20 cellular contexts compared by ENCODE assay signal in genomic region chr1:89195476-89195875, GRCh38. TPM values are rescaled to one million over a fixed set of nuclear protein-coding genes. Genes with fewer than 3 reads are reported as not detected.
A peak's percentile ranks its signal among the peaks of the same experiment; 100 is the strongest.
DNase-seq lines count a peak whose midpoint lies in the region; ATAC-seq, FAIRE-seq and TF ChIP-seq lines count a peak whose summit lies in the region.
"Had no signal": no experiment of that assay in that cellular context is flagged by ENCODE, and none has a peak within 500 bp of the region (broad histone marks: within the 10 kb centered on the region; RNA-seq: fewer than 3 reads in every experiment).

No MANE protein-coding gene starts in this region.

- no peak for TF ChIP-seq POLR2A in erythroblast (IDR thresholded peaks at IDR 0.05; ENCODE audit: low read length)

- H2AFZ ChIP-seq in GM23248 = no peak overlapping the region

- H3K9me2 ChIP-seq in GM23248 (ENCODE audit: insufficient read depth) = no peaks in the 10 kb centered on the region

- H3K27ac Mint-ChIP-seq in stimulated activated naive CD8-positive, alpha-beta T cell treated with anti-CD3 and anti-CD28 coated beads, Interleukin-15, Interleukin-2, amounts not matched to agents 100 ng/mL and 50 ng/mL, for 24 hours = peak overlapping the region; percentile 69
- H3K27ac Mint-ChIP-seq in activated CD4-positive, alpha-beta memory T cell treated with anti-CD3 and anti-CD28 coated beads for 36 hours = peak overlapping the region; percentile 76

- no peak for DNase-seq in stimulated activated naive CD8-positive, alpha-beta T cell treated with anti-CD3 and anti-CD28 coated beads, Interleukin-15, Interleukin-2, amounts not matched to agents 100 U/mL and 50 U/mL, for 24 hours
- DNase-seq in activated CD4-positive, alpha-beta memory T cell treated with anti-CD3 and anti-CD28 coated beads for 36 hours = no peak
- DNase-seq in kidney = no peak
- no peak for DNase-seq in erythroblast (lab: John Stamatoyannopoulos, UW)
- DNase-seq in GM23248 = no peak
- DNase-seq: DMS79; glutamatergic neuron; mesenchymal stem cell; MM.1S; NCI-H1694; SHP77; stimulated activated CD4-positive, alpha-beta T cell treated with anti-CD3 and anti-CD28 coated beads, Interleukin-1b, Interleukin-23, amount 100 ng/mL, for 48 hours had no signal

- POLR2A ChIA-PET in activated CD4-positive, alpha-beta memory T cell treated with anti-CD3 and anti-CD28 coated beads for 36 hours (lab: Charles Lee) = interaction anchor here (1.9 kb wide), 1 partner anchor 69 kb away, joined by 4 read pairs; no protein-coding TSS in a partner anchor

- H3F3A ChIP-seq in GM23248 (ENCODE audit: insufficient read depth) = no peaks in the 10 kb centered on the region

- no peaks in the 10 kb centered on the region for H3K27me3 ChIP-seq in GM23248 (replicated peaks; ENCODE audit: insufficient read depth)
- H3K27me3 ChIP-seq: esophagus muscularis mucosa had no signal

- H4K20me1 ChIP-seq in GM23248 (ENCODE audit: insufficient read depth) = no peaks in the 10 kb centered on the region
- H4K20me1 ChIP-seq: BLaER1 had no signal

- intact Hi-C loops in activated CD4-positive, alpha-beta memory T cell treated with anti-CD3 and anti-CD28 coated beads for 36 hours (cut with micrococcal nuclease) = loop anchor here (5.0 kb wide), 4 partner anchors 62 to 412 kb away; partner anchors contain the start of gene GTF2B
- intact Hi-C loops in kidney (cut with DNase I) = no loop called here

- WGBS in GM23248 (ENCODE audit: low coverage in 1 of 2, low lambda C conversion rate in 2 of 2, missing lambda C conversion rate in 2 of 2), 2 experiments = 81 to 98% methylated on average over 3 of the region's 3 CpGs

- TF ChIP-seq CTCF in kidney (IDR thresholded peaks at IDR 0.05; ENCODE audit: borderline replicate concordance, extremely low read depth, insufficient read depth) = no peak

- no peak overlapping the region for H3K9ac ChIP-seq in kidney (ENCODE audit: low read length in 2 of 2)
- no peak overlapping the region for H3K9ac ChIP-seq in GM23248
- H3K9ac ChIP-seq: BLaER1 had no signal

- H3K9me3 ChIP-seq in kidney (ENCODE audit: control insufficient read depth in 1 of 2, low read length in 2 of 2) (no peaks in the 10 kb centered on the region), GM23248 (ENCODE audit: low read depth) (no peaks in the 10 kb centered on the region)
- H3K9me3 ChIP-seq: BLaER1, esophagus muscularis mucosa had no signal

- H3K36me3 ChIP-seq in kidney (ENCODE audit: control insufficient read depth in 1 of 2, insufficient read depth in 2 of 2, low read length in 2 of 2) (peaks cover 0 to 3% of the 10 kb centered on the region in 2 donors), GM23248 (ENCODE audit: low read depth) (no peaks in the 10 kb centered on the region)
- H3K36me3 ChIP-seq: BLaER1 had no signal

- H3K4me3 ChIP-seq in kidney (ENCODE audit: low read length in 2 of 2) (peak overlapping the region; percentile 3 to 7), GM23248 (no peak overlapping the region)
- H3K4me3 ChIP-seq: BLaER1, esophagus muscularis mucosa had no signal

- no peaks in the 10 kb centered on the region for H3K9me3 Mint-ChIP-seq in stimulated activated naive CD8-positive, alpha-beta T cell treated with anti-CD3 and anti-CD28 coated beads, Interleukin-15, Interleukin-2, amounts not matched to agents 100 ng/mL and 50 ng/mL, for 24 hours
- no peaks in the 10 kb centered on the region for H3K9me3 Mint-ChIP-seq in activated CD4-positive, alpha-beta memory T cell treated with anti-CD3 and anti-CD28 coated beads for 36 hours

- ATAC-seq in stimulated activated naive CD8-positive, alpha-beta T cell treated with anti-CD3 and anti-CD28 coated beads, Interleukin-15, Interleukin-2, amounts not matched to agents 100 U/mL and 50 U/mL, for 24 hours = no peak
- no peak for ATAC-seq in GM21526 (IDR thresholded peaks at IDR 0.05; ENCODE audit: low FRiP score, unreplicated experiment)
- ATAC-seq: sciatic nerve had no signal

- no peak for FAIRE-seq in kidney (lab: Jason Lieb, UNC)

- H3K27ac ChIP-seq in kidney (ENCODE audit: low read depth in 2 of 2, low read length in 2 of 2) = no peak overlapping the region
- H3K27ac ChIP-seq in GM23248 = no peak overlapping the region
- H3K27ac ChIP-seq: BLaER1, esophagus muscularis mucosa had no signal

- H3K36me3 Mint-ChIP-seq in stimulated activated naive CD8-positive, alpha-beta T cell treated with anti-CD3 and anti-CD28 coated beads, Interleukin-15, Interleukin-2, amounts not matched to agents 100 ng/mL and 50 ng/mL, for 24 hours (ENCODE audit: low read depth) = peaks cover 49% of the 10 kb centered on the region
- H3K36me3 Mint-ChIP-seq in activated CD4-positive, alpha-beta memory T cell treated with anti-CD3 and anti-CD28 coated beads for 36 hours = peaks cover 44% of the 10 kb centered on the region

- no peak overlapping the region for H3K4me2 ChIP-seq in GM23248 (ENCODE audit: unreplicated experiment)
- H3K4me2 ChIP-seq: BLaER1 had no signal

- H3K79me2 ChIP-seq in GM23248 (ENCODE audit: insufficient read depth) = no peaks in the 10 kb centered on the region

- CTCF ChIA-PET in activated CD4-positive, alpha-beta memory T cell treated with anti-CD3 and anti-CD28 coated beads for 36 hours (lab: Charles Lee) = interaction anchor here (1.2 kb wide), 1 partner anchor 62 kb away, joined by 4 read pairs; no protein-coding TSS in a partner anchor

- peaks cover 65% of the 10 kb centered on the region for H3K4me1 Mint-ChIP-seq in stimulated activated naive CD8-positive, alpha-beta T cell treated with anti-CD3 and anti-CD28 coated beads, Interleukin-15, Interleukin-2, amounts not matched to agents 100 ng/mL and 50 ng/mL, for 24 hours (ENCODE audit: low read depth)
- peaks cover 65% of the 10 kb centered on the region for H3K4me1 Mint-ChIP-seq in activated CD4-positive, alpha-beta memory T cell treated with anti-CD3 and anti-CD28 coated beads for 36 hours (ENCODE audit: low read depth)

- no peaks in the 10 kb centered on the region for H3K4me1 ChIP-seq in kidney (ENCODE audit: control insufficient read depth in 1 of 2, insufficient read depth in 1 of 2, low read depth in 1 of 2, low read length in 2 of 2)
- H3K4me1 ChIP-seq in GM23248 (ENCODE audit: insufficient read depth) = no peaks in the 10 kb centered on the region; the same call in 1 of the 2 replicates

- H3K27me3 Mint-ChIP-seq in stimulated activated naive CD8-positive, alpha-beta T cell treated with anti-CD3 and anti-CD28 coated beads, Interleukin-15, Interleukin-2, amounts not matched to agents 100 ng/mL and 50 ng/mL, for 24 hours = no peaks in the 10 kb centered on the region
- no peaks in the 10 kb centered on the region for H3K27me3 Mint-ChIP-seq in activated CD4-positive, alpha-beta memory T cell treated with anti-CD3 and anti-CD28 coated beads for 36 hours

- H3K4me3 Mint-ChIP-seq in stimulated activated naive CD8-positive, alpha-beta T cell treated with anti-CD3 and anti-CD28 coated beads, Interleukin-15, Interleukin-2, amounts not matched to agents 100 ng/mL and 50 ng/mL, for 24 hours = peak overlapping the region; percentile 94
- H3K4me3 Mint-ChIP-seq in activated CD4-positive, alpha-beta memory T cell treated with anti-CD3 and anti-CD28 coated beads for 36 hours = peak overlapping the region; percentile 50

- in situ Hi-C loops in GM23248 (cut with MboI) = no loop called here

RNA-seq across cellular contexts. Expression of gene GBP4, which starts 3.3 kb away (rescaled TPM):
- total RNA-seq in activated CD4-positive, alpha-beta memory T cell treated with anti-CD3 and anti-CD28 coated beads for 36 hours = 10 to 100 TPM; 26.5 to 29.9 TPM
- total RNA-seq in kidney = 9.0 TPM
- 11.0 TPM for polyA plus RNA-seq in kidney (ENCODE audit: insufficient read depth, low read depth, low replicate concordance)
- not detected in 2 replicates for total RNA-seq in GM23248 (2014; rRNA removed; shearing (Covaris generic))
- polyA plus RNA-seq in GM23248 (2016; fragmentation: Nextera tagmentation; extraction: Ambion mirVana) = 0.03 TPM in 1 of 2 replicates, not detected in the other
- total RNA-seq: NCI-H460 had no signal

RNA-seq across cellular contexts. Expression of gene GBP7, which starts 19.7 kb away (rescaled TPM):
- total RNA-seq in activated CD4-positive, alpha-beta memory T cell treated with anti-CD3 and anti-CD28 coated beads for 36 hours = not detected
- not detected for total RNA-seq in kidney
- polyA plus RNA-seq in kidney (ENCODE audit: insufficient read depth, low read depth, low replicate concordance) (not detected), GM23248 (2016; fragmentation: Nextera tagmentation; extraction: Ambion mirVana) (not detected in 2 replicates)
- total RNA-seq in GM23248 (2014; rRNA removed; shearing (Covaris generic)) = not detected in 2 replicates
- total RNA-seq: esophagus muscularis mucosa; NCI-H460; T-helper 2 cell treated with Interferon-gamma antibody and Interleukin-4, amounts not matched to agents 100 ng/mL and 5 ng/mL, for 36 hours; temporal lobe had no signal

Comparison
In these comparisons a context has a peak if more than half of its experiments do, and no peak if none do; other contexts are left out.
1. RNA of gene GBP4, which starts 3.3 kb away (total RNA-seq): 26.5 to 29.9 TPM in activated CD4-positive, alpha-beta memory T cell treated with anti-CD3 and anti-CD28 coated beads for 36 hours and 9.0 TPM in kidney (single experiment); not detected in GM23248; every median in the first group is over 10 times any median in the second.